ENCODE assay signal across 1 cellular context in genomic region chr4:54556081-54556480, GRCh38.
TF ChIP-seq lines count a peak whose summit lies in the region.

No MANE protein-coding gene starts in this region.

TF ChIP-seq in WTC11, 78 proteins besides CTCF, POLR2A, EP300 and RAD21 (continued from another document):
- TF ChIP-seq, protein P1, sequence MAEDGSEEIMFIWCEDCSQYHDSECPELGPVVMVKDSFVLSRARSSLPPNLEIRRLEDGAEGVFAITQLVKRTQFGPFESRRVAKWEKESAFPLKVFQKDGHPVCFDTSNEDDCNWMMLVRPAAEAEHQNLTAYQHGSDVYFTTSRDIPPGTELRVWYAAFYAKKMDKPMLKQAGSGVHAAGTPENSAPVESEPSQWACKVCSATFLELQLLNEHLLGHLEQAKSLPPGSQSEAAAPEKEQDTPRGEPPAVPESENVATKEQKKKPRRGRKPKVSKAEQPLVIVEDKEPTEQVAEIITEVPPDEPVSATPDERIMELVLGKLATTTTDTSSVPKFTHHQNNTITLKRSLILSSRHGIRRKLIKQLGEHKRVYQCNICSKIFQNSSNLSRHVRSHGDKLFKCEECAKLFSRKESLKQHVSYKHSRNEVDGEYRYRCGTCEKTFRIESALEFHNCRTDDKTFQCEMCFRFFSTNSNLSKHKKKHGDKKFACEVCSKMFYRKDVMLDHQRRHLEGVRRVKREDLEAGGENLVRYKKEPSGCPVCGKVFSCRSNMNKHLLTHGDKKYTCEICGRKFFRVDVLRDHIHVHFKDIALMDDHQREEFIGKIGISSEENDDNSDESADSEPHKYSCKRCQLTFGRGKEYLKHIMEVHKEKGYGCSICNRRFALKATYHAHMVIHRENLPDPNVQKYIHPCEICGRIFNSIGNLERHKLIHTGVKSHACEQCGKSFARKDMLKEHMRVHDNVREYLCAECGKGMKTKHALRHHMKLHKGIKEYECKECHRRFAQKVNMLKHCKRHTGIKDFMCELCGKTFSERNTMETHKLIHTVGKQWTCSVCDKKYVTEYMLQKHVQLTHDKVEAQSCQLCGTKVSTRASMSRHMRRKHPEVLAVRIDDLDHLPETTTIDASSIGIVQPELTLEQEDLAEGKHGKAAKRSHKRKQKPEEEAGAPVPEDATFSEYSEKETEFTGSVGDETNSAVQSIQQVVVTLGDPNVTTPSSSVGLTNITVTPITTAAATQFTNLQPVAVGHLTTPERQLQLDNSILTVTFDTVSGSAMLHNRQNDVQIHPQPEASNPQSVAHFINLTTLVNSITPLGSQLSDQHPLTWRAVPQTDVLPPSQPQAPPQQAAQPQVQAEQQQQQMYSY (CRISPR knock-in tag; IDR thresholded peaks at IDR 0.05): no peak
- TF ChIP-seq RELA (CRISPR knock-in tag; IDR thresholded peaks at IDR 0.05; ENCODE audit: borderline replicate concordance) (no peak), ELF4 (CRISPR knock-in tag; IDR thresholded peaks at IDR 0.05; ENCODE audit: low read depth) (no peak), IRF2 (CRISPR knock-in tag; IDR thresholded peaks at IDR 0.05; ENCODE audit: borderline replicate concordance, low read depth) (no peak), OVOL2 (CRISPR knock-in tag; IDR thresholded peaks at IDR 0.05; ENCODE audit: borderline replicate concordance) (no peak)
